ENCODE assay signal across 7 cellular contexts in genomic region chr1:95309031-95309459, GRCh38.
DNase-seq lines count a peak whose midpoint lies in the region; ATAC-seq and TF ChIP-seq lines count a peak whose summit lies in the region.

No MANE protein-coding gene starts in this region.

- no peaks in the 10 kb centered on the region for H3F3A ChIP-seq in GM23248 (ENCODE audit: insufficient read depth)

- TF ChIP-seq POLR2A in right lobe of liver (IDR thresholded peaks at IDR 0.05): no peak

- intact Hi-C loops in mammary epithelial cell (cut with micrococcal nuclease) (loop anchor here (2.0 kb wide), 1 partner anchor 928 kb away; no protein-coding TSS in a partner anchor), right lobe of liver (cut with DNase I) (no loop called here)

- in situ Hi-C loops in GM23248 (cut with MboI) (no loop called here), mammary epithelial cell (cut with MboI; ENCODE audit: low sequenced_read_pairs in 2 of 2) (no loop called here)

- H2AFZ ChIP-seq in GM23248 (no peak overlapping the region), mammary epithelial cell (ENCODE audit: low read depth, low read length) (no peak overlapping the region)

- H3K36me3 ChIP-seq in GM23248 (ENCODE audit: low read depth) (no peaks in the 10 kb centered on the region), mammary epithelial cell (ENCODE audit: insufficient read depth, low read length) (no peaks in the 10 kb centered on the region), right lobe of liver (no peaks in the 10 kb centered on the region)

- dilution Hi-C loops in mammary epithelial cell (cut with HindIII; ENCODE audit: low sequenced_read_pairs): no loop called here

- H3K27me3 ChIP-seq in GM23248 (replicated peaks; ENCODE audit: insufficient read depth): peaks cover 26% of the 10 kb centered on the region
- H3K27me3 ChIP-seq in mammary epithelial cell (ENCODE audit: insufficient read depth, low read length): peaks cover 5% of the 10 kb centered on the region
- no peaks in the 10 kb centered on the region for H3K27me3 ChIP-seq in right lobe of liver

- ATAC-seq in right lobe of liver (peak; percentile 43 to 51 (median 50)), GM21723 (IDR thresholded peaks at IDR 0.05; ENCODE audit: unreplicated experiment) (no peak), HG02852 (IDR thresholded peaks at IDR 0.05; ENCODE audit: unreplicated experiment) (no peak), HG03342 (IDR thresholded peaks at IDR 0.05; ENCODE audit: unreplicated experiment) (no peak)

- no peak overlapping the region for H3K4me2 ChIP-seq in GM23248 (ENCODE audit: unreplicated experiment)
- H3K4me2 ChIP-seq in mammary epithelial cell (ENCODE audit: insufficient read depth, low read depth, low read length): no peak overlapping the region

- H3K9me2 ChIP-seq in GM23248 (ENCODE audit: insufficient read depth): no peaks in the 10 kb centered on the region

- H3K4me3 ChIP-seq in GM23248: no peak overlapping the region
- H3K4me3 ChIP-seq in mammary epithelial cell (replicated peaks in 1 of 3; ENCODE audit: insufficient read depth in 1 of 3, low read depth in 2 of 3, low read length in 3 of 3): no peak overlapping the region
- no peak overlapping the region for H3K4me3 ChIP-seq in right lobe of liver

- DNase-seq in GM23248 (peak; percentile 57), NCI-H2196 (lab: John Stamatoyannopoulos, UW; ENCODE audit: unreplicated experiment) (peak; percentile 36), mammary epithelial cell (peak; percentile 28), right lobe of liver (no peak)

- H3K4me1 ChIP-seq in GM23248 (ENCODE audit: insufficient read depth) (no peaks in the 10 kb centered on the region), mammary epithelial cell (ENCODE audit: insufficient read depth, low read length) (no peaks in the 10 kb centered on the region), right lobe of liver (no peaks in the 10 kb centered on the region)

- no TSS peak for BruUV-seq in mammary epithelial cell (replicated peaks; lab: Mats Ljungman, UMichigan)

- H3K9ac ChIP-seq in GM23248: no peak overlapping the region
- H3K9ac ChIP-seq in mammary epithelial cell (ENCODE audit: insufficient read depth, low read length): no peak overlapping the region

- 23 to 64% methylated on average over 1 to 2 of the region's 2 CpGs for WGBS in GM23248 (ENCODE audit: low coverage in 1 of 2, low lambda C conversion rate in 2 of 2, missing lambda C conversion rate in 2 of 2), 2 experiments
- whole genome bisulfite sequencing in mammary epithelial cell (ENCODE audit: low coverage, missing lambda C conversion rate): 50% methylated on average over 2 of the region's 2 CpGs
- 39% methylated on average over 2 of the region's 2 CpGs for WGBS in right lobe of liver (ENCODE audit: insufficient coverage, low coverage, low lambda C conversion rate, missing lambda C conversion rate)

- H3K27ac ChIP-seq in GM23248 (no peak overlapping the region), mammary epithelial cell (ENCODE audit: insufficient read depth, low read depth, low read length) (no peak overlapping the region), right lobe of liver (no peak overlapping the region)

- CTCF ChIA-PET in mammary epithelial cell (lab: Charles Lee; ENCODE audit: low non-redundant PET): no interaction called here

- no peaks in the 10 kb centered on the region for H4K20me1 ChIP-seq in GM23248 (ENCODE audit: insufficient read depth)
- no peaks in the 10 kb centered on the region for H4K20me1 ChIP-seq in mammary epithelial cell (ENCODE audit: insufficient read depth, low read length)

- TF ChIP-seq CTCF in mammary epithelial cell (conservative IDR thresholded peaks at IDR 0.05 in 1 of 2, IDR thresholded peaks at IDR 0.05 in 1 of 2; ENCODE audit: extremely low read depth in 1 of 2, insufficient read depth in 1 of 2, low read depth in 1 of 2, low read length in 2 of 2) (peak; percentile 63 to 73), right lobe of liver (IDR thresholded peaks at IDR 0.05) (peak in 3 of 4 donors; percentile 41 to 49 (median 42))

- H3K79me2 ChIP-seq in GM23248 (ENCODE audit: insufficient read depth) (no peaks in the 10 kb centered on the region), mammary epithelial cell (ENCODE audit: insufficient read depth, low read length) (no peaks in the 10 kb centered on the region)

- no peaks in the 10 kb centered on the region for H3K9me3 ChIP-seq in GM23248 (ENCODE audit: low read depth)
- H3K9me3 ChIP-seq in mammary epithelial cell (replicated peaks; ENCODE audit: insufficient read depth, low read length): no peaks in the 10 kb centered on the region
- H3K9me3 ChIP-seq in right lobe of liver: no peaks in the 10 kb centered on the region

Comparison
In these comparisons a context has a peak if more than half of its experiments do, and no peak if none do; other contexts are left out.
1. DNase-seq: peak in GM23248 (single experiment), NCI-H2196 (single experiment) and mammary epithelial cell (single experiment); none in right lobe of liver (0 of 3).
2. ATAC-seq: peak in right lobe of liver (4 of 4); none in GM21723 (single experiment), HG02852 (single experiment) and HG03342 (single experiment).